In the genomic region with DNA sequence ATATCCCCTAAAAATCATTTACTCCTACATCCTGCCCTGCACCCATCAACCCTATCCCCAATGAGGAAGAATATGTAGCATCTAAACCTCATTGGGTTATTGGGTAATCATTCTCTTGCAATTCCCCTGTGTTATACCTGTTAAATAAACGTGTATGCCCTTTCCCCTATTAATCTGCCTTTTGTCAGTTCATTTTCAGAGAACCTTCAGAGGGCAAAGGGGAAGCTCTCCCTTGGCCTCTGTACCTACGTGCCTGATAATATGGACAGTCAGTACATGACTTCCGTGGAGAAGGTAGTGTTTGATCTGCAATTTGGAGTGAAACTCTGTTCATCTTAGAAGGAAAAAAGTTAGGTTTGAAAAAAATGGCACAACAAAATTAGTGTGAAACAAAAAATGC, we compare ENCODE assay signal across 26 cellular contexts.
"Had no signal": no experiment of that assay in that cellular context is flagged by ENCODE, and none has a peak within 500 bp of the region (broad histone marks: within the 10 kb centered on the region; RNA-seq: fewer than 3 reads in every experiment).

No MANE protein-coding gene starts in this region.

- DNase-seq: activated CD4-positive, alpha-beta memory T cell treated with anti-CD3 and anti-CD28 coated beads, Interleukin-2, amount 10 ng/mL, durations not matched to agents 7 days and 5 days; activated CD4-positive, alpha-beta T cell treated with anti-CD3 and anti-CD28 coated beads, Interleukin-2, amount 10 ng/mL, durations not matched to agents 7 days and 5 days; activated CD8-positive, alpha-beta memory T cell treated with anti-CD3 and anti-CD28 coated beads, Interleukin-2, amount 50 U/mL, for 48 hours; activated gamma-delta T cell treated with Interleukin-2 at 50 U/mL for 16 hours; activated T-cell treated with anti-CD3 and anti-CD28 coated beads, Interleukin-2, amount 50 U/mL, for 24 hours; amniotic stem cell; brain microvascular endothelial cell; dorsolateral prefrontal cortex; effector memory CD4-positive, alpha-beta T cell; islet precursor cell; naive thymus-derived CD4-positive, alpha-beta T cell; nucleus accumbens; pancreas; psoas muscle; spleen; stimulated activated naive CD8-positive, alpha-beta T cell treated with anti-CD3 and anti-CD28 coated beads, Interleukin-15, Interleukin-2, amounts not matched to agents 100 U/mL and 50 U/mL, for 24 hours; T1000; testis; transverse colon; WERI-Rb-1 had no signal

- H3K4me3 Mint-ChIP-seq: activated CD4-positive, alpha-beta memory T cell treated with anti-CD3 and anti-CD28 coated beads, Interleukin-2, amount 10 ng/mL, durations not matched to agents 7 days and 5 days; activated CD4-positive, alpha-beta T cell treated with anti-CD3 and anti-CD28 coated beads, Interleukin-2, amount 10 ng/mL, durations not matched to agents 7 days and 5 days; activated naive CD4-positive, alpha-beta T cell treated with anti-CD3 and anti-CD28 coated beads, Interleukin-2, amount 50 U/mL, for 24 hours; activated T-cell treated with anti-CD3 and anti-CD28 coated beads, Interleukin-2, amount 50 U/mL, for 24 hours; activated T-helper 17 cell treated with anti-CD3 and anti-CD28 coated beads, Interleukin-2, amount 50 U/mL, for 72 hours; mesothelial cell of epicardium; neural crest cell had no signal

- H3K27me3 Mint-ChIP-seq: activated CD4-positive, alpha-beta memory T cell treated with anti-CD3 and anti-CD28 coated beads, Interleukin-2, amount 10 ng/mL, durations not matched to agents 7 days and 5 days; activated CD4-positive, alpha-beta T cell treated with anti-CD3 and anti-CD28 coated beads, Interleukin-2, amount 10 ng/mL, durations not matched to agents 7 days and 5 days; activated naive CD4-positive, alpha-beta T cell treated with anti-CD3 and anti-CD28 coated beads, Interleukin-2, amount 50 U/mL, for 24 hours; activated T-cell treated with anti-CD3 and anti-CD28 coated beads, Interleukin-2, amount 50 U/mL, for 24 hours; activated T-helper 17 cell treated with anti-CD3 and anti-CD28 coated beads, Interleukin-2, amount 50 U/mL, for 72 hours; naive thymus-derived CD4-positive, alpha-beta T cell had no signal

- H3K4me1 Mint-ChIP-seq: mesothelial cell of epicardium, neural crest cell had no signal

- H3K9me3 Mint-ChIP-seq: activated naive CD4-positive, alpha-beta T cell treated with anti-CD3 and anti-CD28 coated beads, Interleukin-2, amount 50 U/mL, for 24 hours; activated T-helper 17 cell treated with anti-CD3 and anti-CD28 coated beads, Interleukin-2, amount 50 U/mL, for 72 hours; mesothelial cell of epicardium had no signal

- ATAC-seq: activated CD4-positive, CD25-positive, alpha-beta regulatory T cell treated with anti-CD3 and anti-CD28 coated beads, Interleukin-2, amount 50 U/mL, for 24 hours; activated T-helper 17 cell treated with anti-CD3 and anti-CD28 coated beads, Interleukin-2, amount 50 U/mL, for 72 hours; gastroesophageal sphincter; naive thymus-derived CD4-positive, alpha-beta T cell; pancreas; psoas muscle; stimulated activated naive CD8-positive, alpha-beta T cell treated with anti-CD3 and anti-CD28 coated beads, Interleukin-15, Interleukin-2, amounts not matched to agents 100 U/mL and 50 U/mL, for 24 hours had no signal

- H3K27ac Mint-ChIP-seq: activated CD4-positive, alpha-beta memory T cell treated with anti-CD3 and anti-CD28 coated beads, Interleukin-2, amount 10 ng/mL, durations not matched to agents 7 days and 5 days; activated T-cell treated with anti-CD3 and anti-CD28 coated beads, Interleukin-2, amount 50 U/mL, for 24 hours; activated T-helper 17 cell treated with anti-CD3 and anti-CD28 coated beads, Interleukin-2, amount 50 U/mL, for 72 hours; mesothelial cell of epicardium had no signal
